Comparison of ENCODE assay signal across 1 cellular context in genomic region chr1:112359961-112360767, GRCh38.
TF ChIP-seq lines count a peak whose summit lies in the region.

No MANE protein-coding gene starts in this region.

TF ChIP-seq in GM23338, 12 proteins besides CTCF, POLR2A, EP300 and RAD21 (continued from another document):
- no peak for TF ChIP-seq ZNF462 (CRISPR knock-in tag; IDR thresholded peaks at IDR 0.05)
- no peak for TF ChIP-seq EZH2phosphoT487 (IDR thresholded peaks at IDR 0.05; ENCODE audit: unreplicated experiment)
- no peak for TF ChIP-seq STAT1 (IDR thresholded peaks at IDR 0.05; ENCODE audit: unreplicated experiment)
- TF ChIP-seq JUNB (IDR thresholded peaks at IDR 0.05; ENCODE audit: unreplicated experiment): no peak
- no peak for TF ChIP-seq ETS1 (IDR thresholded peaks at IDR 0.05)
- TF ChIP-seq ZNF114 (CRISPR knock-in tag; IDR thresholded peaks at IDR 0.05): no peak
- TF ChIP-seq NANOG (IDR thresholded peaks at IDR 0.05; ENCODE audit: borderline replicate concordance): no peak
- no peak for TF ChIP-seq POLR2AphosphoS5 (IDR thresholded peaks at IDR 0.05; ENCODE audit: low read depth)
- TF ChIP-seq REST (IDR thresholded peaks at IDR 0.05; ENCODE audit: unreplicated experiment): no peak
- TF ChIP-seq CREB1 (CRISPR knock-in tag; IDR thresholded peaks at IDR 0.05; ENCODE audit: low read depth): no peak
